Comparison of ENCODE assay signal across 1 cellular context in the genomic region with DNA sequence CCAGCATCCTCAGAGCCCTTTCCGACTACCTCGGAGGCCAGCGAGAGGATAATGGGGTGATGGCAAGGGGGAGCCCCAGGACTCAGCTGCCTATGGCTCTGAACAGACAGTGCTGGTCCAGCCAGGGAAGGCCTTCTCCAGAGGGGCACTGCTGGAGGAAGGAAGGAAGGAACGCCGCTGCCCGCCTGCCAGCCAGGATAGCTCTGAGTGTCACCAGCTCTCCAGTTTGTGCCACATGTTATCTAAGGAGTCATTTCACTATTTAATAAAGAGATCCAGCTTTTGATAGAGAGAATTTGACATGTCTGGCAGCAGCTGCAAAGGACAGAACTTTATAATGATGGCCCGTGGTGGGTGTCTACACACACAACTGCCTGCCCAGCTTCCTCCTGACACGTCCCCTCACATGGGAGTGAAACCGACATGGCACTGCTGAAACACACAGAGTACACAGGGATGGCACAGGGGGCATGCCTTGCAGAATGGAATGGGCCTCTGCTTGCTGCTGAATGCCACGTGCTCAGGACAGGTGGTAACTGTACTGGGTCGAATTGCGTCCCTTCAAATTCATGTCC.
TF ChIP-seq lines count a peak whose summit lies in the region.

No MANE protein-coding gene starts in this region.

TF ChIP-seq in H1, 55 proteins besides CTCF, POLR2A, EP300 and RAD21 (continued from another document):
- TF ChIP-seq, protein P1, sequence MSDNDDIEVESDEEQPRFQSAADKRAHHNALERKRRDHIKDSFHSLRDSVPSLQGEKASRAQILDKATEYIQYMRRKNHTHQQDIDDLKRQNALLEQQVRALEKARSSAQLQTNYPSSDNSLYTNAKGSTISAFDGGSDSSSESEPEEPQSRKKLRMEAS (IDR thresholded peaks at IDR 0.05) = no peak
- TF ChIP-seq ASH2L (IDR thresholded peaks at IDR 0.05; ENCODE audit: low read length) = no peak
TF ChIP-seq in H1: peak in this region for 0.
